19 cellular contexts compared by ENCODE assay signal in the genomic region with DNA sequence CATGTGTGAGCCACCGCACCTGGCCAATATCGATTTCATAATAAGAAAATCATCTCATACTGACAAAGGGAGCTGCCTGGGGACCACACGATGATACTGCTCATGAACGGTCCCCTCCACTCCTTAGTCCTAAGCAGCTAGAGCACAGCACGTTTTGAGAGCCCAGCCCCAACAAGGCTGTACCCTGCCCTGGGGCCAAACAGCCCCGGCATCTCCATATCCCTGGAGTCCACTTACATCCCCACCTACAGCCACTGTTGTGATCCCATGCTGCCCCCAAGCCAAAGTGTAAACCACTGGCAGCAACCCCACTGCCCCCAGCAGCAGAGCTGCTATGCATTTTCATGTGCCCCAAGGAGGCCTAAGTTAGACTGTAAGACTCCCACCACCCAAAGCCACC.
"Had no signal": no experiment of that assay in that cellular context is flagged by ENCODE, and none has a peak within 500 bp of the region (broad histone marks: within the 10 kb centered on the region; RNA-seq: fewer than 3 reads in every experiment).

No MANE protein-coding gene starts in this region.

- H3K27ac ChIP-seq: ascending aorta, left ventricle myocardium inferior, transverse colon, VCaP had no signal

- ATAC-seq: activated T-cell treated with anti-CD3 and anti-CD28 coated beads, Interleukin-2, amount 50 U/mL, for 72 hours; naive thymus-derived CD8-positive, alpha-beta T cell; T-cell had no signal

- H3K4me3 ChIP-seq: ascending aorta, left ventricle myocardium inferior, transverse colon had no signal

- H3K27me3 ChIP-seq: ascending aorta, transverse colon had no signal

- H3K36me3 ChIP-seq: ascending aorta, transverse colon had no signal

- FAIRE-seq: bronchial epithelial cell, kidney had no signal

- DNase-seq: activated CD4-positive, alpha-beta memory T cell treated with anti-CD3 and anti-CD28 coated beads, Interleukin-2, amount 10 ng/mL, durations not matched to agents 7 days and 5 days; activated CD8-positive, alpha-beta memory T cell treated with anti-CD3 and anti-CD28 coated beads, Interleukin-2, amount 50 U/mL, for 4 hours; activated T-cell treated with anti-CD3 and anti-CD28 coated beads, Interleukin-2, amount 50 U/mL, for 72 hours; kidney; left ventricle myocardium inferior; naive thymus-derived CD8-positive, alpha-beta T cell; nucleus accumbens; posterior cingulate gyrus; retina; stimulated activated CD4-positive, alpha-beta T cell treated with anti-CD3 and anti-CD28 coated beads, Interleukin-12 subunit alpha, Interleukin-12 subunit beta, amount 100 ng/mL, for 4 hours; stimulated activated CD4-positive, alpha-beta T cell treated with anti-CD3 and anti-CD28 coated beads, Interleukin-2, amount 100 ng/mL, for 24 hours; stimulated activated naive CD4-positive, alpha-beta T cell; substantia nigra; T-cell; T1000; transverse colon had no signal

- H3K27ac Mint-ChIP-seq: activated CD4-positive, alpha-beta memory T cell treated with anti-CD3 and anti-CD28 coated beads, Interleukin-2, amount 10 ng/mL, durations not matched to agents 7 days and 5 days; activated T-cell treated with anti-CD3 and anti-CD28 coated beads, Interleukin-2, amount 50 U/mL, for 72 hours; T-cell had no signal

- H3K4me3 Mint-ChIP-seq: activated CD4-positive, alpha-beta memory T cell treated with anti-CD3 and anti-CD28 coated beads, Interleukin-2, amount 10 ng/mL, durations not matched to agents 7 days and 5 days; activated T-cell treated with anti-CD3 and anti-CD28 coated beads, Interleukin-2, amount 50 U/mL, for 72 hours; T-cell had no signal

- H3K27me3 Mint-ChIP-seq: activated CD4-positive, alpha-beta memory T cell treated with anti-CD3 and anti-CD28 coated beads, Interleukin-2, amount 10 ng/mL, durations not matched to agents 7 days and 5 days; naive thymus-derived CD8-positive, alpha-beta T cell; T-cell had no signal
